Comparison of ENCODE assay signal across 8 cellular contexts in the genomic region with DNA sequence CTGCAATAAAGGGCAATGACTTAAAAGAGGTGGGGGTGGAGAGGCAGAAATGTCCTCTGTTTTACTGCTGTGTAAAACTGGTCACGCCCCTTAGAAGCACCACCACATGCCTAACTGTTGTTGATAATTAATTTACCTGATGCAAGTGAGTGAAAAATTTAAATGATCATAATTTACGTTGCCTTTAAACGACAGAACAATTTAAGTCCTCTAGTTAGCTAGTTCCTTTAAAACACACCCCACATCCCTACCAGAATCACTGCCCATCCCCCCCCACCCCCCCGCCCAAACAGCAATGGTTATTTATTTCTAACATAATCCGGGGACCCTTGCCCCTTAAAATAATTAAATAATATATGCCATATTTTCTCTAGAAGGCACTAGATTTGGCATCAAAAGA. TPM values are rescaled to one million over a fixed set of nuclear protein-coding genes. Genes with fewer than 3 reads are reported as not detected.
DNase-seq lines count a peak whose midpoint lies in the region; ATAC-seq and TF ChIP-seq lines count a peak whose summit lies in the region.

No MANE protein-coding gene starts in this region.

- no peaks in the 10 kb centered on the region for H3K27me3 Mint-ChIP-seq in activated naive CD8-positive, alpha-beta T cell treated with anti-CD3 and anti-CD28 coated beads, Interleukin-2, amount 10 ng/mL, durations not matched to agents 7 days and 5 days
- H3K27me3 Mint-ChIP-seq in activated naive CD8-positive, alpha-beta T cell treated with anti-CD3 and anti-CD28 coated beads for 36 hours, result no peaks in the 10 kb centered on the region
- H3K27me3 Mint-ChIP-seq in naive B cell, result peaks cover 0 to 13% (median 0%) of the 10 kb centered on the region in 3 donors

- H3K27ac ChIP-seq in tibial artery (peak overlapping the region; percentile 92 to 95), ovary (peak overlapping the region in 1 of 2 donors; percentile 88)

- 95% methylated on average over 5 of the region's 5 CpGs for WGBS in ovary, 3 donors

- H3K27ac Mint-ChIP-seq in activated naive CD8-positive, alpha-beta T cell treated with anti-CD3 and anti-CD28 coated beads, Interleukin-2, amount 10 ng/mL, durations not matched to agents 7 days and 5 days, result peak overlapping the region; percentile 68
- H3K27ac Mint-ChIP-seq in activated naive CD8-positive, alpha-beta T cell treated with anti-CD3 and anti-CD28 coated beads for 36 hours, result no peak overlapping the region
- peak overlapping the region; percentile 62 to 100 (median 82) for H3K27ac Mint-ChIP-seq in naive B cell

- H3K4me3 ChIP-seq in adipocyte (ENCODE audit: low read length), result peak overlapping the region; percentile 92
- no peak overlapping the region for H3K4me3 ChIP-seq in tibial artery
- H3K4me3 ChIP-seq in ovary, result no peak overlapping the region

- no peak for DNase-seq in activated naive CD8-positive, alpha-beta T cell treated with anti-CD3 and anti-CD28 coated beads, Interleukin-2, amount 10 ng/mL, durations not matched to agents 7 days and 5 days
- DNase-seq in activated naive CD8-positive, alpha-beta T cell treated with anti-CD3 and anti-CD28 coated beads for 36 hours, result no peak
- DNase-seq in adipocyte (ENCODE audit: low read depth) (no peak), naive B cell (no peak), tibial artery (no peak), ovary (no peak), NCI-H1694 (lab: John Stamatoyannopoulos, UW) (no peak)

- POLR2A ChIA-PET in activated naive CD8-positive, alpha-beta T cell treated with anti-CD3 and anti-CD28 coated beads, Interleukin-2, amount 10 ng/mL, durations not matched to agents 7 days and 5 days (lab: Charles Lee), result interaction anchor here (2.2 to 3.1 kb wide), 2 partner anchors 10 to 111 kb away, joined by 8 to 26 read pairs; a partner anchor contains a TSS

- intact Hi-C loops in tibial artery (cut with DNase I; ENCODE audit: low total_unique reads), result no loop called here
- intact Hi-C loops in ovary (cut with DNase I), result loop anchor here in 1 of 4 donors (10.0 kb wide), 1 partner anchor 151 kb away; a partner anchor contains a TSS

- H3K9me3 Mint-ChIP-seq in activated naive CD8-positive, alpha-beta T cell treated with anti-CD3 and anti-CD28 coated beads, Interleukin-2, amount 10 ng/mL, durations not matched to agents 7 days and 5 days, result peaks cover 8% of the 10 kb centered on the region
- peaks cover 13% of the 10 kb centered on the region for H3K9me3 Mint-ChIP-seq in activated naive CD8-positive, alpha-beta T cell treated with anti-CD3 and anti-CD28 coated beads for 36 hours
- H3K9me3 Mint-ChIP-seq in naive B cell, result peaks cover 0 to 11% (median 0%) of the 10 kb centered on the region in 7 donors

- no peaks in the 10 kb centered on the region for H3K36me3 ChIP-seq in adipocyte (ENCODE audit: control insufficient read depth, insufficient read depth, low read length, severe bottlenecking)
- H3K36me3 ChIP-seq in tibial artery, result no peaks in the 10 kb centered on the region
- H3K36me3 ChIP-seq in ovary, result no peaks in the 10 kb centered on the region

- H3K4me1 Mint-ChIP-seq in activated naive CD8-positive, alpha-beta T cell treated with anti-CD3 and anti-CD28 coated beads, Interleukin-2, amount 10 ng/mL, durations not matched to agents 7 days and 5 days, result peaks cover 18% of the 10 kb centered on the region
- H3K4me1 Mint-ChIP-seq in activated naive CD8-positive, alpha-beta T cell treated with anti-CD3 and anti-CD28 coated beads for 36 hours, result peaks cover 26% of the 10 kb centered on the region
- H3K4me1 Mint-ChIP-seq in naive B cell, result peaks cover 15 to 38% (median 32%) of the 10 kb centered on the region in 3 donors

- no peak overlapping the region for H3K9ac ChIP-seq in adipocyte (ENCODE audit: low read length)

- H3K4me1 ChIP-seq in adipocyte (ENCODE audit: control insufficient read depth, insufficient read depth, low read length), result peaks cover 20% of the 10 kb centered on the region
- peaks cover 0 to 27% (median 19%) of the 10 kb centered on the region in 4 donors for H3K4me1 ChIP-seq in tibial artery
- peaks cover 6% of the 10 kb centered on the region for H3K4me1 ChIP-seq in ovary (ENCODE audit: insufficient read depth)

- no peak overlapping the region for H3K4me3 Mint-ChIP-seq in activated naive CD8-positive, alpha-beta T cell treated with anti-CD3 and anti-CD28 coated beads, Interleukin-2, amount 10 ng/mL, durations not matched to agents 7 days and 5 days
- no peak overlapping the region for H3K4me3 Mint-ChIP-seq in activated naive CD8-positive, alpha-beta T cell treated with anti-CD3 and anti-CD28 coated beads for 36 hours
- H3K4me3 Mint-ChIP-seq in naive B cell, result peak overlapping the region in 5 of 8 donors; percentile 22 to 99 (median 70)

- H3K9me3 ChIP-seq in adipocyte (ENCODE audit: control insufficient read depth, low read length), result no peaks in the 10 kb centered on the region
- no peaks in the 10 kb centered on the region for H3K9me3 ChIP-seq in tibial artery
- no peaks in the 10 kb centered on the region for H3K9me3 ChIP-seq in ovary

- TF ChIP-seq CTCF in tibial artery (IDR thresholded peaks at IDR 0.05), result no peak
- TF ChIP-seq CTCF in ovary (IDR thresholded peaks at IDR 0.05), result no peak

- peaks cover 15% of the 10 kb centered on the region for H3K36me3 Mint-ChIP-seq in activated naive CD8-positive, alpha-beta T cell treated with anti-CD3 and anti-CD28 coated beads, Interleukin-2, amount 10 ng/mL, durations not matched to agents 7 days and 5 days
- peaks cover 33% of the 10 kb centered on the region for H3K36me3 Mint-ChIP-seq in activated naive CD8-positive, alpha-beta T cell treated with anti-CD3 and anti-CD28 coated beads for 36 hours
- peaks cover 0 to 9% of the 10 kb centered on the region in 2 donors for H3K36me3 Mint-ChIP-seq in naive B cell

- ATAC-seq in activated naive CD8-positive, alpha-beta T cell treated with anti-CD3 and anti-CD28 coated beads, Interleukin-2, amount 10 ng/mL, durations not matched to agents 7 days and 5 days (ENCODE audit: low read depth), result no peak
- ATAC-seq in naive B cell (ENCODE audit: low read depth in 2 of 2) (no peak), HG02759 (IDR thresholded peaks at IDR 0.05; ENCODE audit: unreplicated experiment) (no peak)

- no peaks in the 10 kb centered on the region for H3K27me3 ChIP-seq in adipocyte (replicated peaks; ENCODE audit: control insufficient read depth, insufficient read depth, low read length)
- H3K27me3 ChIP-seq in tibial artery, result no peaks in the 10 kb centered on the region
- H3K27me3 ChIP-seq in ovary, result no peaks in the 10 kb centered on the region

- no peak for TF ChIP-seq EP300 in ovary (IDR thresholded peaks at IDR 0.05)

- no peak for TF ChIP-seq POLR2A in ovary (IDR thresholded peaks at IDR 0.05)

RNA-seq across cellular contexts. Expression of a gene that starts 0.7 kb away (rescaled TPM):
- 10 to 100 TPM; 62.4 to 64.4 TPM for total RNA-seq in activated naive CD8-positive, alpha-beta T cell treated with anti-CD3 and anti-CD28 coated beads, Interleukin-2, amount 10 ng/mL, durations not matched to agents 7 days and 5 days
- total RNA-seq in activated naive CD8-positive, alpha-beta T cell treated with anti-CD3 and anti-CD28 coated beads for 36 hours, result 10 to 100 TPM; 67.3 to 72.6 TPM
- polyA plus RNA-seq in naive B cell (ENCODE audit: low read depth in 6 of 6), result 100 to 1,000 TPM in 1 of 6 donors, 10 to 100 TPM in 5; 43.4 to 107 (median 63.8) TPM
- total RNA-seq in ovary, result 10 to 100 TPM; 35.2 to 64.5 (median 55.4) TPM
- polyA plus RNA-seq in ovary, result 10 to 100 TPM; 29.3 to 36.4 TPM

RNA-seq across cellular contexts. Expression of a gene that starts 9.8 kb away (rescaled TPM):
- total RNA-seq in activated naive CD8-positive, alpha-beta T cell treated with anti-CD3 and anti-CD28 coated beads, Interleukin-2, amount 10 ng/mL, durations not matched to agents 7 days and 5 days, result 10 to 100 TPM; 35.0 to 38.8 TPM
- total RNA-seq in activated naive CD8-positive, alpha-beta T cell treated with anti-CD3 and anti-CD28 coated beads for 36 hours, result 10 to 100 TPM; 57.5 to 58.2 TPM
- 10 to 100 TPM in 4 of 6 donors, 1 to 10 TPM in 2; 7.5 to 21.5 (median 12.1) TPM for polyA plus RNA-seq in naive B cell (ENCODE audit: low read depth in 6 of 6)
- total RNA-seq in ovary, result 10 to 100 TPM in 2 of 7 donors, 1 to 10 TPM in 5; 3.6 to 14.1 (median 8.0) TPM
- 1 to 10 TPM; 1.9 to 9.7 TPM for polyA plus RNA-seq in ovary

Comparison
In these comparisons a context has a peak if more than half of its experiments do, and no peak if none do; other contexts are left out.
1. H3K4me3 Mint-ChIP-seq: peak in naive B cell (5 of 8); none in activated naive CD8-positive, alpha-beta T cell treated with anti-CD3 and anti-CD28 coated beads, Interleukin-2, amount 10 ng/mL, durations not matched to agents 7 days and 5 days (single experiment) and activated naive CD8-positive, alpha-beta T cell treated with anti-CD3 and anti-CD28 coated beads for 36 hours (single experiment).